ENCODE assay signal across 1 cellular context in the genomic region with DNA sequence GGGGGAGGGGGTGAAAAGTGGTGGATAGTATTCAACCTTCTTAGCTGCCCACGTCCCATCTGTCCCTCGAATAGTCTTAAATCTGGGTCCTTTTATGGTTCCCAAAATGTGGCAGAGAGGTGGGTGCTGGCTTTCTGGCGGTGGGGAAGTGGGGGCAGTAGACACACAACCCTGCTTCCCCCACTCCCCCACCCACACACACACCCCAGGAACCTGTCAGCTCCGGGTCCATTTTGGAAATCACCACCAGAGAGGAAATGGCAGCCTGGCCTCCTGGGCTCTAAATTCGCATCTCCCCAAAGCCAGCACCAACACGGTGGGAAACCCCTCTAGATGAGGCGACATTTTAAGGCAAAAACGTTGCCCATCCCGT.
TF ChIP-seq lines count a peak whose summit lies in the region.

No MANE protein-coding gene starts in this region.

TF ChIP-seq in GM12878, 131 proteins besides CTCF, POLR2A, EP300 and RAD21 (continued from another document):
- TF ChIP-seq, protein P1, sequence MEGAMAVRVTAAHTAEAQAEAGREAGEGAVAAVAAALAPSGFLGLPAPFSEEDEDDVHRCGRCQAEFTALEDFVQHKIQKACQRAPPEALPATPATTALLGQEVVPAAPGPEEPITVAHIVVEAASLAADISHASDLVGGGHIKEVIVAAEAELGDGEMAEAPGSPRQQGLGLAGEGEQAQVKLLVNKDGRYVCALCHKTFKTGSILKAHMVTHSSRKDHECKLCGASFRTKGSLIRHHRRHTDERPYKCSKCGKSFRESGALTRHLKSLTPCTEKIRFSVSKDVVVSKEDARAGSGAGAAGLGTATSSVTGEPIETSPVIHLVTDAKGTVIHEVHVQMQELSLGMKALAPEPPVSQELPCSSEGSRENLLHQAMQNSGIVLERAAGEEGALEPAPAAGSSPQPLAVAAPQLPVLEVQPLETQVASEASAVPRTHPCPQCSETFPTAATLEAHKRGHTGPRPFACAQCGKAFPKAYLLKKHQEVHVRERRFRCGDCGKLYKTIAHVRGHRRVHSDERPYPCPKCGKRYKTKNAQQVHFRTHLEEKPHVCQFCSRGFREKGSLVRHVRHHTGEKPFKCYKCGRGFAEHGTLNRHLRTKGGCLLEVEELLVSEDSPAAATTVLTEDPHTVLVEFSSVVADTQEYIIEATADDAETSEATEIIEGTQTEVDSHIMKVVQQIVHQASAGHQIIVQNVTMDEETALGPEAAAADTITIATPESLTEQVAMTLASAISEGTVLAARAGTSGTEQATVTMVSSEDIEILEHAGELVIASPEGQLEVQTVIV (IDR thresholded peaks at IDR 0.05; ENCODE audit: borderline replicate concordance, partially characterized antibody), result no peak
